In genomic region chr20:4050581-4050980, GRCh38 we compare ENCODE assay signal across 20 cellular contexts. TPM values are rescaled to one million over a fixed set of nuclear protein-coding genes. Genes with fewer than 3 reads are reported as not detected.
DNase-seq lines count a peak whose midpoint lies in the region; ATAC-seq and TF ChIP-seq lines count a peak whose summit lies in the region.
"Had no signal": no experiment of that assay in that cellular context is flagged by ENCODE, and none has a peak within 500 bp of the region (broad histone marks: within the 10 kb centered on the region; RNA-seq: fewer than 3 reads in every experiment).

No MANE protein-coding gene starts in this region.

- H3K9me3 Mint-ChIP-seq in nephron: peaks cover 5% of the 10 kb centered on the region
- no peaks in the 10 kb centered on the region for H3K9me3 Mint-ChIP-seq in activated CD4-positive, alpha-beta T cell treated with anti-CD3 and anti-CD28 coated beads for 36 hours (ENCODE audit: low read depth)
- H3K9me3 Mint-ChIP-seq: HFFc6 had no signal

- WGBS in heart right ventricle, 2 donors: 40 to 41% methylated on average over 5 of the region's 5 CpGs

- DNase-seq in Right ventricle myocardium superior (no peak), Right ventricle myocardium inferior (ENCODE audit: missing footprints) (no peak), OCI-M1 (lab: John Stamatoyannopoulos, UW) (peak; percentile 82), heart right ventricle (no peak)
- DNase-seq in activated CD4-positive, alpha-beta T cell treated with anti-CD3 and anti-CD28 coated beads for 36 hours: no peak
- DNase-seq in stimulated activated CD4-positive, alpha-beta T cell treated with anti-CD3 and anti-CD28 coated beads, Interleukin-4, amount 100 ng/mL, for 1 hour: no peak
- no peak for DNase-seq in stimulated activated CD4-positive, alpha-beta T cell treated with anti-CD3 and anti-CD28 coated beads, Interleukin-4, amount 100 ng/mL, for 4 hours
- DNase-seq: BE2C; CD4-positive, CD25-positive, alpha-beta regulatory T cell; DMS153; HFFc6; Kasumi-1; MM.1S; NCI-H1092; NCI-H1436 treated with DMSO at 0.1 percent for 48 hours; NCI-H2029; NCI-H2171; RPMI8226 had no signal

- peaks cover 0 to 32% (median 15%) of the 10 kb centered on the region in 9 donors for H3K4me1 ChIP-seq in heart right ventricle
- H3K4me1 ChIP-seq: BE2C had no signal

- TF ChIP-seq CTCF in heart right ventricle (IDR thresholded peaks at IDR 0.05) (no peak), nephron (IDR thresholded peaks at IDR 0.05; ENCODE audit: unreplicated experiment in 3 of 3) (no peak)

- no peak overlapping the region for H3K4me3 Mint-ChIP-seq in nephron
- H3K4me3 Mint-ChIP-seq in activated CD4-positive, alpha-beta T cell treated with anti-CD3 and anti-CD28 coated beads for 36 hours: no peak overlapping the region
- H3K4me3 Mint-ChIP-seq: CD4-positive, CD25-positive, alpha-beta regulatory T cell; HFFc6 had no signal

- H3K4me3 ChIP-seq in heart right ventricle: no peak overlapping the region
- H3K4me3 ChIP-seq: GM12878 had no signal

- no peaks in the 10 kb centered on the region for H3K36me3 Mint-ChIP-seq in nephron (ENCODE audit: low read depth)
- no peaks in the 10 kb centered on the region for H3K36me3 Mint-ChIP-seq in activated CD4-positive, alpha-beta T cell treated with anti-CD3 and anti-CD28 coated beads for 36 hours (ENCODE audit: low read depth)
- H3K36me3 Mint-ChIP-seq: CD4-positive, CD25-positive, alpha-beta regulatory T cell had no signal

- H3K27me3 ChIP-seq in heart right ventricle: no peaks in the 10 kb centered on the region
- H3K27me3 ChIP-seq: BE2C had no signal

- POLR2A ChIA-PET in activated CD4-positive, alpha-beta T cell treated with anti-CD3 and anti-CD28 coated beads for 36 hours (lab: Charles Lee): interaction anchor here (0.7 kb wide), 1 partner anchor 28 kb away, joined by 3 read pairs; no protein-coding TSS in a partner anchor

- ATAC-seq in Right ventricle myocardium superior (ENCODE audit: poor library complexity) (peak; percentile 26), Right ventricle myocardium inferior (no peak), heart right ventricle (peak in 5 of 8 donors; percentile 26 to 76 (median 71))
- ATAC-seq in activated CD4-positive, alpha-beta T cell treated with anti-CD3 and anti-CD28 coated beads for 36 hours: no peak
- ATAC-seq: GM12878 had no signal

- intact Hi-C loops in Right ventricle myocardium superior (cut with DNase I) (no loop called here), Right ventricle myocardium inferior (cut with DNase I) (no loop called here), heart right ventricle (cut with DNase I) (no loop called here)
- intact Hi-C loops in activated CD4-positive, alpha-beta T cell treated with anti-CD3 and anti-CD28 coated beads for 36 hours (cut with DNase I, micrococcal nuclease): no loop called here

- H3K9me3 ChIP-seq in heart right ventricle: no peaks in the 10 kb centered on the region
- H3K9me3 ChIP-seq: BE2C had no signal

- H3K27ac ChIP-seq in heart right ventricle: peak overlapping the region in 2 of 10 donors; percentile 26 to 39

- CTCF ChIA-PET in activated CD4-positive, alpha-beta T cell treated with anti-CD3 and anti-CD28 coated beads for 36 hours (lab: Charles Lee): no interaction called here

- no peaks in the 10 kb centered on the region for H3K36me3 ChIP-seq in heart right ventricle
- H3K36me3 ChIP-seq: BE2C had no signal

- peaks cover 11% of the 10 kb centered on the region for H3K4me1 Mint-ChIP-seq in nephron
- no peaks in the 10 kb centered on the region for H3K4me1 Mint-ChIP-seq in activated CD4-positive, alpha-beta T cell treated with anti-CD3 and anti-CD28 coated beads for 36 hours

- peaks cover 4% of the 10 kb centered on the region for H3K27me3 Mint-ChIP-seq in nephron (ENCODE audit: low read depth)
- no peaks in the 10 kb centered on the region for H3K27me3 Mint-ChIP-seq in activated CD4-positive, alpha-beta T cell treated with anti-CD3 and anti-CD28 coated beads for 36 hours
- H3K27me3 Mint-ChIP-seq: CD4-positive, CD25-positive, alpha-beta regulatory T cell had no signal

- peak overlapping the region in 2 of 3 experiments; percentile 0 to 10 for H3K27ac Mint-ChIP-seq in nephron
- no peak overlapping the region for H3K27ac Mint-ChIP-seq in activated CD4-positive, alpha-beta T cell treated with anti-CD3 and anti-CD28 coated beads for 36 hours
- H3K27ac Mint-ChIP-seq: CD4-positive, CD25-positive, alpha-beta regulatory T cell; HFFc6 had no signal

RNA-seq across cellular contexts. Expression of gene RNF24, which starts 35.2 kb away (rescaled TPM):
- 4.8 TPM for total RNA-seq in Right ventricle myocardium superior
- total RNA-seq in Right ventricle myocardium inferior: 7.4 TPM
- total RNA-seq in heart right ventricle: 10 to 100 TPM in 1 of 10 donors, 1 to 10 TPM in 9; 2.9 to 12.9 (median 5.0) TPM
- polyA plus RNA-seq in heart right ventricle: 1 to 10 TPM; 2.1 to 4.2 TPM
- total RNA-seq in activated CD4-positive, alpha-beta T cell treated with anti-CD3 and anti-CD28 coated beads for 36 hours: 10 to 100 TPM; 11.6 to 14.8 TPM

Comparison
In these comparisons a context has a peak if more than half of its experiments do, and no peak if none do; other contexts are left out.
1. ATAC-seq: peak in Right ventricle myocardium superior (single experiment) and heart right ventricle (5 of 8); none in Right ventricle myocardium inferior (single experiment) and activated CD4-positive, alpha-beta T cell treated with anti-CD3 and anti-CD28 coated beads for 36 hours (single experiment).